ENCODE assay signal across 18 cellular contexts in the genomic region with DNA sequence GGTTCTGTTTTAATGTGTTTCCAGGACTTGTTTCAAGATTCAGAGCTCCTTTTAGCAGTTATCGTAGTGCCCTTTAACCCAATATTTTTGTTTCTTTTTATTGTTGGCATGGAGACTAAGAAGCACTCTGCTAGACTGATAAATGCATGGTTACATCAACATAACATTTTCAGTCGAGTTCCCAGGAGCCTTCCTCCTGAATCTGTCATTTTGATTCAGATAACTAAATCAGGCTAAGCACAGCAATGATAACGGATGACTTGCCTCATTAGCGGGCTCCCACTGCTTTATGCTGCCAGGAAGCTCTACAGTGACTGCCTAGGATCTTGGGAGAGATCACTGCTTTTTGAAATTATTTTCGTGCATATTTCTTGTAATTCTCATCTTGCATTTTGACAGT.
DNase-seq lines count a peak whose midpoint lies in the region; ATAC-seq and TF ChIP-seq lines count a peak whose summit lies in the region.
"Had no signal": no experiment of that assay in that cellular context is flagged by ENCODE, and none has a peak within 500 bp of the region (broad histone marks: within the 10 kb centered on the region; RNA-seq: fewer than 3 reads in every experiment).

No MANE protein-coding gene starts in this region.

- DNase-seq in NCI-H226 (peak; percentile 78), cardiac fibroblast (ENCODE audit: low read depth in 2 of 2) (peak; percentile 29 to 92), left ventricle myocardium superior (no peak), putamen (ENCODE audit: low spot score) (peak; percentile 28), NCI-H1417 (lab: John Stamatoyannopoulos, UW) (no peak), islet precursor cell (no peak), NCI-H1048 (lab: John Stamatoyannopoulos, UW) (no peak)
- DNase-seq: activated CD8-positive, alpha-beta memory T cell treated with anti-CD3 and anti-CD28 coated beads for 24 hours; amniotic stem cell; DMS 273 treated with DMSO at 0.1 percent for 48 hours; lower lobe of right lung; NCI-H1436; NCI-H526; nephron progenitor cell; transverse colon had no signal

- ATAC-seq in left ventricle myocardium superior, result peak; percentile 96
- ATAC-seq in GM18867 (IDR thresholded peaks at IDR 0.05; ENCODE audit: unreplicated experiment), result no peak
- ATAC-seq: lower lobe of right lung had no signal

- H3K4me3 ChIP-seq in cardiac fibroblast (replicated peaks in 1 of 2; ENCODE audit: low read depth in 2 of 2, low read length in 2 of 2), result no peak overlapping the region
- H3K4me3 ChIP-seq: BLaER1, lower lobe of right lung, skin epidermis, transverse colon had no signal

- intact Hi-C loops in left ventricle myocardium superior (cut with micrococcal nuclease), result no loop called here

- no peak for TF ChIP-seq CTCF in cardiac fibroblast (IDR thresholded peaks at IDR 0.05; ENCODE audit: low read depth, low read length)

Comparison
In these comparisons a context has a peak if more than half of its experiments do, and no peak if none do; other contexts are left out.
1. DNase-seq: peak in NCI-H226 (single experiment), cardiac fibroblast (2 of 2) and putamen (single experiment); none in left ventricle myocardium superior (single experiment), NCI-H1417 (0 of 3), islet precursor cell (single experiment) and NCI-H1048 (single experiment).